Comparison of ENCODE assay signal across 38 cellular contexts in the genomic region with DNA sequence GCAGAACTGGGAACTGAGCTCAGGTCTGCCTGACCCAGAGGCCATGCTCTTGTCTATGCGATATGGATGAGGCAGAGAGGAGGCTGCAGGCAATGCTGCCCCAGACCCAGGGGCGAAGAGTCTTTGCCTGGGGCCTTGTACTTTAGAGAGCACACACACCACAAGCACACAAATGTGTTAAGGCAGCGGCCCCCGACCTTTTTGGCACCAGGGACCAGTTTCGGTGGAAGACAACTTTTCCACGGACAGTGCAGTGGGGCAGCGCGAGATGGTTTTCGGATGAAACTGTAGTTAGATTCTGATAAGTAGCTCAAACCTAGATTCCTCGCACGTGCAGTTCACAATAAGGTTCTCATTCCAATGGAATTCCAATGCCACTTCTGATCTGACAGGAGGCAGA. TPM values are rescaled to one million over a fixed set of nuclear protein-coding genes. Genes with fewer than 3 reads are reported as not detected.
"Had no signal": no experiment of that assay in that cellular context is flagged by ENCODE, and none has a peak within 500 bp of the region (broad histone marks: within the 10 kb centered on the region; RNA-seq: fewer than 3 reads in every experiment).

No MANE protein-coding gene starts in this region.

- H3K27me3 Mint-ChIP-seq: activated naive CD4-positive, alpha-beta T cell treated with anti-CD3 and anti-CD28 coated beads, Interleukin-2, amount 50 U/mL, for 24 hours; activated naive CD8-positive, alpha-beta T cell; activated T-cell treated with anti-CD3 and anti-CD28 coated beads, Interleukin-2, amount 50 U/mL, for 24 hours; central memory CD8-positive, alpha-beta T cell had no signal

- H3K4me3 ChIP-seq: ascending aorta, cardiac muscle cell had no signal

- H3K27ac ChIP-seq: ascending aorta, cardiac muscle cell, VCaP had no signal

- H3K36me3 Mint-ChIP-seq: activated CD8-positive, alpha-beta memory T cell treated with anti-CD3 and anti-CD28 coated beads, Interleukin-2, amount 10 ng/mL, durations not matched to agents 7 days and 5 days; activated naive CD4-positive, alpha-beta T cell treated with anti-CD3 and anti-CD28 coated beads, Interleukin-2, amount 10 ng/mL, durations not matched to agents 7 days and 5 days; activated naive CD4-positive, alpha-beta T cell treated with anti-CD3 and anti-CD28 coated beads, Interleukin-2, amount 50 U/mL, for 24 hours; activated naive CD8-positive, alpha-beta T cell; activated naive CD8-positive, alpha-beta T cell treated with anti-CD3 and anti-CD28 coated beads, Interleukin-2, amount 10 ng/mL, durations not matched to agents 7 days and 5 days; brain had no signal

- DNase-seq: activated B cell treated with CpG ODN at 0.5 μM for 24 hours; activated CD4-positive, alpha-beta memory T cell treated with anti-CD3 and anti-CD28 coated beads, Interleukin-2, amount 10 ng/mL, durations not matched to agents 7 days and 5 days; activated CD4-positive, alpha-beta T cell treated with anti-CD3 and anti-CD28 coated beads for 4 hours; activated CD4-positive, alpha-beta T cell treated with anti-CD3 and anti-CD28 coated beads, Interleukin-2, amount 10 ng/mL, durations not matched to agents 24 days and 14 days; activated CD4-positive, alpha-beta T cell treated with anti-CD3 and anti-CD28 coated beads, Interleukin-2, amount 50 U/mL, for 1 hour; activated CD4-positive, alpha-beta T cell treated with anti-CD3 and anti-CD28 coated beads, Interleukin-2, amount 50 U/mL, for 4 hours; activated CD4-positive, CD25-positive, alpha-beta regulatory T cell treated with anti-CD3 and anti-CD28 coated beads, Interleukin-2, amount 50 U/mL, for 72 hours; activated CD8-positive, alpha-beta memory T cell treated with anti-CD3 and anti-CD28 coated beads for 24 hours; activated CD8-positive, alpha-beta memory T cell treated with anti-CD3 and anti-CD28 coated beads, Interleukin-2, amount 10 ng/mL, durations not matched to agents 7 days and 5 days; activated CD8-positive, alpha-beta memory T cell treated with anti-CD3 and anti-CD28 coated beads, Interleukin-2, amount 50 U/mL, for 48 hours; activated CD8-positive, alpha-beta T cell treated with anti-CD3 and anti-CD28 coated beads, Interleukin-2, amount 10 ng/mL, durations not matched to agents 7 days and 5 days; activated effector memory CD4-positive, alpha-beta T cell treated with Interleukin-2 at 50 U/mL for 16 hours; activated gamma-delta T cell; activated naive CD4-positive, alpha-beta T cell treated with anti-CD3 and anti-CD28 coated beads, Interleukin-2, amount 10 ng/mL, durations not matched to agents 7 days and 5 days; activated naive CD4-positive, alpha-beta T cell treated with Interleukin-2 at 50 U/mL for 16 hours; activated naive CD8-positive, alpha-beta T cell treated with anti-CD3 and anti-CD28 coated beads, Interleukin-2, amount 10 ng/mL, durations not matched to agents 7 days and 5 days; activated naive CD8-positive, alpha-beta T cell treated with anti-CD3 and anti-CD28 coated beads, Interleukin-2, amount 50 U/mL, for 24 hours; activated T-cell treated with anti-CD3 and anti-CD28 coated beads, Interleukin-2, amount 50 U/mL, for 24 hours; activated T-cell treated with anti-CD3 and anti-CD28 coated beads, Interleukin-2, amount 50 U/mL, for 48 hours; amygdala; anterior cingulate cortex; caudate nucleus; SW 1271; T-helper 1 cell; T-helper 2 cell; T-helper 9 cell had no signal

- H3K27me3 ChIP-seq: ascending aorta had no signal

- H3K4me1 ChIP-seq: ascending aorta had no signal

- H3K27ac Mint-ChIP-seq: activated B cell treated with CpG ODN at 0.5 μM for 24 hours; activated CD4-positive, alpha-beta memory T cell treated with anti-CD3 and anti-CD28 coated beads, Interleukin-2, amount 10 ng/mL, durations not matched to agents 7 days and 5 days; activated CD4-positive, alpha-beta T cell treated with anti-CD3 and anti-CD28 coated beads, Interleukin-2, amount 10 ng/mL, durations not matched to agents 24 days and 14 days; activated CD8-positive, alpha-beta memory T cell treated with anti-CD3 and anti-CD28 coated beads, Interleukin-2, amount 10 ng/mL, durations not matched to agents 7 days and 5 days; activated CD8-positive, alpha-beta T cell treated with anti-CD3 and anti-CD28 coated beads, Interleukin-2, amount 10 ng/mL, durations not matched to agents 7 days and 5 days; activated naive CD4-positive, alpha-beta T cell treated with anti-CD3 and anti-CD28 coated beads, Interleukin-2, amount 10 ng/mL, durations not matched to agents 7 days and 5 days; activated naive CD8-positive, alpha-beta T cell; activated naive CD8-positive, alpha-beta T cell treated with anti-CD3 and anti-CD28 coated beads, Interleukin-2, amount 10 ng/mL, durations not matched to agents 7 days and 5 days; activated naive CD8-positive, alpha-beta T cell treated with anti-CD3 and anti-CD28 coated beads, Interleukin-2, amount 50 U/mL, for 24 hours; activated T-cell treated with anti-CD3 and anti-CD28 coated beads, Interleukin-2, amount 50 U/mL, for 24 hours; activated T-helper 2 cell treated with anti-CD3 and anti-CD28 coated beads, Interferon-gamma antibody, Interleukin-2, Interleukin-4, amounts not matched to agents 10 μg/mL and 5 μg/mL and 100 μg/mL, durations not matched to agents 14 hours and 24 hours and 36 hours; brain; T-helper 1 cell treated with Interleukin-12 subunit alpha and Interleukin-12 subunit beta and Interleukin-4 antibody, amounts not matched to agents 30 μg/mL and 1 μg/mL, for 36 hours; T-helper 2 cell treated with Interferon-gamma antibody and Interleukin-4, amounts not matched to agents 5 μg/mL and 100 μg/mL, for 36 hours had no signal

- H3K9me3 Mint-ChIP-seq: activated CD4-positive, alpha-beta T cell treated with anti-CD3 and anti-CD28 coated beads, Interleukin-2, amount 10 ng/mL, durations not matched to agents 24 days and 14 days; activated naive CD4-positive, alpha-beta T cell treated with anti-CD3 and anti-CD28 coated beads, Interleukin-2, amount 50 U/mL, for 24 hours; activated naive CD8-positive, alpha-beta T cell treated with anti-CD3 and anti-CD28 coated beads, Interleukin-2, amount 50 U/mL, for 24 hours; activated T-cell treated with anti-CD3 and anti-CD28 coated beads, Interleukin-2, amount 50 U/mL, for 24 hours; central memory CD8-positive, alpha-beta T cell; T-helper 1 cell treated with Interleukin-12 subunit alpha and Interleukin-12 subunit beta and Interleukin-4 antibody, amounts not matched to agents 30 μg/mL and 1 μg/mL, for 36 hours had no signal

- H3K36me3 ChIP-seq: ascending aorta, cardiac muscle cell had no signal

- H3K4me3 Mint-ChIP-seq: activated B cell treated with CpG ODN at 0.5 μM for 24 hours; activated CD4-positive, alpha-beta memory T cell treated with anti-CD3 and anti-CD28 coated beads, Interleukin-2, amount 10 ng/mL, durations not matched to agents 7 days and 5 days; activated CD4-positive, alpha-beta T cell treated with anti-CD3 and anti-CD28 coated beads, Interleukin-2, amount 10 ng/mL, durations not matched to agents 24 days and 14 days; activated CD8-positive, alpha-beta memory T cell treated with anti-CD3 and anti-CD28 coated beads, Interleukin-2, amount 10 ng/mL, durations not matched to agents 7 days and 5 days; activated CD8-positive, alpha-beta T cell treated with anti-CD3 and anti-CD28 coated beads, Interleukin-2, amount 10 ng/mL, durations not matched to agents 7 days and 5 days; activated naive CD4-positive, alpha-beta T cell treated with anti-CD3 and anti-CD28 coated beads, Interleukin-2, amount 10 ng/mL, durations not matched to agents 7 days and 5 days; activated naive CD4-positive, alpha-beta T cell treated with anti-CD3 and anti-CD28 coated beads, Interleukin-2, amount 50 U/mL, for 24 hours; activated naive CD8-positive, alpha-beta T cell; activated naive CD8-positive, alpha-beta T cell treated with anti-CD3 and anti-CD28 coated beads, Interleukin-2, amount 10 ng/mL, durations not matched to agents 7 days and 5 days; activated naive CD8-positive, alpha-beta T cell treated with anti-CD3 and anti-CD28 coated beads, Interleukin-2, amount 50 U/mL, for 24 hours; activated T-cell treated with anti-CD3 and anti-CD28 coated beads, Interleukin-2, amount 50 U/mL, for 24 hours; brain; central memory CD8-positive, alpha-beta T cell; T-helper 1 cell treated with Interleukin-12 subunit alpha and Interleukin-12 subunit beta and Interleukin-4 antibody, amounts not matched to agents 30 μg/mL and 1 μg/mL, for 36 hours; T-helper 2 cell treated with Interferon-gamma antibody and Interleukin-4, amounts not matched to agents 5 μg/mL and 100 μg/mL, for 36 hours had no signal

- H3K4me1 Mint-ChIP-seq: activated B cell treated with CpG ODN at 0.5 μM for 24 hours; activated naive CD4-positive, alpha-beta T cell treated with anti-CD3 and anti-CD28 coated beads, Interleukin-2, amount 10 ng/mL, durations not matched to agents 7 days and 5 days; activated naive CD8-positive, alpha-beta T cell treated with anti-CD3 and anti-CD28 coated beads, Interleukin-2, amount 10 ng/mL, durations not matched to agents 7 days and 5 days; activated naive CD8-positive, alpha-beta T cell treated with anti-CD3 and anti-CD28 coated beads, Interleukin-2, amount 50 U/mL, for 24 hours; brain; central memory CD8-positive, alpha-beta T cell had no signal

- H3K9me3 ChIP-seq: ascending aorta had no signal

RNA-seq across cellular contexts. Expression of gene MT4, which starts 6.7 kb away (rescaled TPM):
- total RNA-seq: activated B cell treated with CpG ODN at 0.5 μM for 24 hours; activated CD4-positive, alpha-beta memory T cell treated with anti-CD3 and anti-CD28 coated beads, Interleukin-2, amount 10 ng/mL, durations not matched to agents 7 days and 5 days; activated CD4-positive, alpha-beta T cell treated with anti-CD3 and anti-CD28 coated beads, Interleukin-2, amount 10 ng/mL, durations not matched to agents 24 days and 14 days; activated CD8-positive, alpha-beta memory T cell treated with anti-CD3 and anti-CD28 coated beads, Interleukin-2, amount 10 ng/mL, durations not matched to agents 7 days and 5 days; activated CD8-positive, alpha-beta T cell treated with anti-CD3 and anti-CD28 coated beads, Interleukin-2, amount 10 ng/mL, durations not matched to agents 7 days and 5 days; activated naive CD8-positive, alpha-beta T cell treated with anti-CD3 and anti-CD28 coated beads, Interleukin-2, amount 10 ng/mL, durations not matched to agents 7 days and 5 days; activated T-helper 2 cell treated with anti-CD3 and anti-CD28 coated beads, Interferon-gamma antibody, Interleukin-2, Interleukin-4, amounts not matched to agents 10 μg/mL and 5 μg/mL and 100 μg/mL, durations not matched to agents 14 hours and 24 hours and 36 hours; ascending aorta; bronchial epithelial cell; cardiac muscle cell had no signal
- polyA plus RNA-seq: adipose tissue, cardiac muscle cell had no signal

RNA-seq across cellular contexts. Expression of gene MT3, which starts 17.8 kb away (rescaled TPM):
- total RNA-seq: activated B cell treated with CpG ODN at 0.5 μM for 24 hours, ascending aorta, bronchial epithelial cell, cardiac muscle cell had no signal

RNA-seq across cellular contexts. Expression of gene MT2A, which starts 36.9 kb away (rescaled TPM):
- total RNA-seq: cardiac muscle cell had no signal
